Comparison of ENCODE assay signal across 18 cellular contexts in genomic region chr3:127888564-127889107, GRCh38. TPM values are rescaled to one million over a fixed set of nuclear protein-coding genes. Genes with fewer than 3 reads are reported as not detected.
DNase-seq lines count a peak whose midpoint lies in the region; ATAC-seq, FAIRE-seq and TF ChIP-seq lines count a peak whose summit lies in the region.
"Had no signal": no experiment of that assay in that cellular context is flagged by ENCODE, and none has a peak within 500 bp of the region (broad histone marks: within the 10 kb centered on the region; RNA-seq: fewer than 3 reads in every experiment).

No MANE protein-coding gene starts in this region.

- TF ChIP-seq POLR2A in H1 (IDR thresholded peaks at IDR 0.05; ENCODE audit: control extremely low read depth in 1 of 2, low read depth in 2 of 2, low read length in 2 of 2) (no peak), vagina (IDR thresholded peaks at IDR 0.05) (no peak)

- no peak for TF ChIP-seq EP300 in H1 (IDR thresholded peaks at IDR 0.05; ENCODE audit: borderline replicate concordance in 1 of 2, low read depth in 2 of 2, low read length in 2 of 2)

- H3K36me3 Mint-ChIP-seq in activated naive CD8-positive, alpha-beta T cell treated with anti-CD3 and anti-CD28 coated beads, Interleukin-2, amount 50 U/mL, for 24 hours (ENCODE audit: low read depth) = peaks cover 10% of the 10 kb centered on the region
- peaks cover 11% of the 10 kb centered on the region for H3K36me3 Mint-ChIP-seq in activated naive CD8-positive, alpha-beta T cell treated with anti-CD3 and anti-CD28 coated beads for 36 hours
- no peaks in the 10 kb centered on the region for H3K36me3 Mint-ChIP-seq in nephron (ENCODE audit: low read depth)
- H3K36me3 Mint-ChIP-seq: CD8-positive, alpha-beta T cell had no signal

- 0 out of 2 replicates have a peak overlapping the region, but pooled peaks have one; percentile 3 for H2AFZ ChIP-seq in H1 (ENCODE audit: low read length)

- H4K8ac ChIP-seq in H1 (ENCODE audit: extremely low read depth, insufficient read depth, low read length) = no peak overlapping the region

- no peak for TF ChIP-seq RAD21 in H1 (IDR thresholded peaks at IDR 0.05 in 1 of 2, conservative IDR thresholded peaks at IDR 0.05 in 1 of 2; ENCODE audit: low read depth in 2 of 2, low read length in 2 of 2)

- no peak overlapping the region for H3K23ac ChIP-seq in H1 (ENCODE audit: insufficient read length)

- H4K5ac ChIP-seq in H1 (ENCODE audit: insufficient read length, low read depth, low read length) = no peak overlapping the region

- peaks cover 21% of the 10 kb centered on the region for H3K9me3 Mint-ChIP-seq in activated naive CD8-positive, alpha-beta T cell treated with anti-CD3 and anti-CD28 coated beads, Interleukin-2, amount 50 U/mL, for 24 hours
- H3K9me3 Mint-ChIP-seq in activated naive CD8-positive, alpha-beta T cell treated with anti-CD3 and anti-CD28 coated beads for 36 hours = peaks cover 19% of the 10 kb centered on the region
- peaks cover 5% of the 10 kb centered on the region for H3K9me3 Mint-ChIP-seq in nephron

- H3K27me3 ChIP-seq in H1 (replicated peaks in 1 of 4; ENCODE audit: control insufficient read depth in 3 of 4, extremely low read depth in 1 of 4, insufficient read depth in 3 of 4, low read length in 3 of 4) (no peaks in the 10 kb centered on the region; a peak in 1 of 7 replicates), vagina (no peaks in the 10 kb centered on the region), BE2C (no peaks in the 10 kb centered on the region)

- no peak overlapping the region for H3K4me2 ChIP-seq in H1 (ENCODE audit: insufficient read depth in 1 of 2, low read depth in 2 of 2, low read length in 2 of 2)

- TF ChIP-seq CTCF in H1 (IDR thresholded peaks at IDR 0.05; ENCODE audit: control extremely low read depth in 1 of 3, insufficient read depth in 1 of 3, low read depth in 1 of 3, low read length in 3 of 3) = no peak
- no peak for TF ChIP-seq CTCF in nephron (IDR thresholded peaks at IDR 0.05; ENCODE audit: unreplicated experiment in 3 of 3)
- TF ChIP-seq CTCF in vagina (IDR thresholded peaks at IDR 0.05) = no peak
- TF ChIP-seq CTCF in BE2C (IDR thresholded peaks at IDR 0.05; ENCODE audit: low read depth, low read length) = no peak

- no peak overlapping the region for H2BK12ac ChIP-seq in H1 (ENCODE audit: low read depth, low read length)

- H2AK5ac ChIP-seq in H1 (ENCODE audit: low read depth, low read length) = no peak overlapping the region

- H3K9ac ChIP-seq in H1 (replicated peaks in 1 of 4; ENCODE audit: extremely low read depth in 1 of 4, low read depth in 3 of 4, low read length in 3 of 4) = no peak overlapping the region

- no peak for DNase-seq in activated naive CD8-positive, alpha-beta T cell treated with anti-CD3 and anti-CD28 coated beads, Interleukin-2, amount 50 U/mL, for 24 hours
- no peak for DNase-seq in activated naive CD8-positive, alpha-beta T cell treated with anti-CD3 and anti-CD28 coated beads for 36 hours
- DNase-seq in H1 (ENCODE audit: low read depth in 1 of 2, low spot score in 2 of 2) (no peak), vagina (ENCODE audit: extremely low spot score in 2 of 2) (no peak), BE2C (no peak)
- DNase-seq: activated CD8-positive, alpha-beta memory T cell treated with anti-CD3 and anti-CD28 coated beads for 24 hours; activated gamma-delta T cell; CD8-positive, alpha-beta T cell; central memory CD4-positive, alpha-beta T cell; NCI-H510A; occipital lobe; OCI-M1 had no signal

- H3K27ac Mint-ChIP-seq in activated naive CD8-positive, alpha-beta T cell treated with anti-CD3 and anti-CD28 coated beads, Interleukin-2, amount 50 U/mL, for 24 hours = no peak overlapping the region
- H3K27ac Mint-ChIP-seq in activated naive CD8-positive, alpha-beta T cell treated with anti-CD3 and anti-CD28 coated beads for 36 hours = no peak overlapping the region
- H3K27ac Mint-ChIP-seq in nephron = peak overlapping the region; percentile 62 to 80 (median 67)
- H3K27ac Mint-ChIP-seq: CD8-positive, alpha-beta T cell had no signal

- WGBS in H1 (ENCODE audit: extremely low coverage in 1 of 2, insufficient coverage in 1 of 2, insufficient read length in 1 of 2, insufficient replicate concordance in 2 of 2, low coverage in 1 of 2, low lambda C conversion rate in 2 of 2, missing lambda C conversion rate in 1 of 2), 2 experiments = 97% methylated on average over 8 of the region's 8 CpGs; no CpG with 5 or more reads in 1 of the 2 experiments

- H3K4me3 ChIP-seq in H1 (ENCODE audit: extremely low read depth in 1 of 4, insufficient read depth in 2 of 4, low read depth in 3 of 4, low read length in 4 of 4) = no peak overlapping the region
- no peak overlapping the region for H3K4me3 ChIP-seq in vagina
- H3K4me3 ChIP-seq in BE2C (ENCODE audit: low read depth, low read length) = no peak overlapping the region
- H3K4me3 ChIP-seq: GM12878 had no signal

- H3K4me3 Mint-ChIP-seq in activated naive CD8-positive, alpha-beta T cell treated with anti-CD3 and anti-CD28 coated beads, Interleukin-2, amount 50 U/mL, for 24 hours = no peak overlapping the region
- H3K4me3 Mint-ChIP-seq in activated naive CD8-positive, alpha-beta T cell treated with anti-CD3 and anti-CD28 coated beads for 36 hours = no peak overlapping the region
- no peak overlapping the region for H3K4me3 Mint-ChIP-seq in nephron
- H3K4me3 Mint-ChIP-seq: CD8-positive, alpha-beta T cell had no signal

- H3K79me1 ChIP-seq in H1 (ENCODE audit: low read depth, low read length) = no peaks in the 10 kb centered on the region

- peaks cover 14% of the 10 kb centered on the region for H3K4me1 Mint-ChIP-seq in activated naive CD8-positive, alpha-beta T cell treated with anti-CD3 and anti-CD28 coated beads, Interleukin-2, amount 50 U/mL, for 24 hours
- peaks cover 6% of the 10 kb centered on the region for H3K4me1 Mint-ChIP-seq in activated naive CD8-positive, alpha-beta T cell treated with anti-CD3 and anti-CD28 coated beads for 36 hours
- H3K4me1 Mint-ChIP-seq in nephron = peaks cover 45% of the 10 kb centered on the region

- H4K20me1 ChIP-seq in H1 (replicated peaks in 1 of 2; ENCODE audit: control insufficient read depth in 1 of 2, insufficient read depth in 2 of 2, low read length in 2 of 2) = no peaks in the 10 kb centered on the region

- no peak overlapping the region for H2BK15ac ChIP-seq in H1 (ENCODE audit: low read length)

- H3K4ac ChIP-seq in H1 (replicated peaks; ENCODE audit: insufficient read length, low read depth, low read length) = no peak overlapping the region

- H3K4me1 ChIP-seq in H1 (replicated peaks in 1 of 4; ENCODE audit: control insufficient read depth in 3 of 4, insufficient read depth in 4 of 4, low read length in 3 of 4) (peaks cover 0 to 5% (median 1%) of the 10 kb centered on the region in 4 experiments; a peak in 3 of 7 replicates), vagina (peaks cover 21% of the 10 kb centered on the region), BE2C (no peaks in the 10 kb centered on the region; the same call in 1 of the 2 replicates)

- POLR2A ChIA-PET in H1 (lab: Charles Lee; ENCODE audit: partially characterized antibody) = no interaction called here

- no peak overlapping the region for H3K14ac ChIP-seq in H1 (ENCODE audit: insufficient read length)

- intact Hi-C loops in vagina (cut with DNase I) = no loop called here

- no peak for FAIRE-seq in H1 (lab: Jason Lieb, UNC)
- FAIRE-seq: A204.1, GM12878 had no signal

- H3K79me2 ChIP-seq in H1 (ENCODE audit: control insufficient read depth in 1 of 2, insufficient read depth in 2 of 2, low read length in 2 of 2) = no peaks in the 10 kb centered on the region

- CTCF ChIA-PET in H1 (lab: Charles Lee; ENCODE audit: partially characterized antibody) = interaction anchor here (0.6 to 3.3 kb wide), 7 partner anchors 14 to 192 kb away, joined by 3 to 13 read pairs (median 3); partner anchors contain the start of gene KBTBD12

- ATAC-seq in activated naive CD8-positive, alpha-beta T cell treated with anti-CD3 and anti-CD28 coated beads, Interleukin-2, amount 50 U/mL, for 24 hours = peak; percentile 13
- ATAC-seq in HG02870 (IDR thresholded peaks at IDR 0.05; ENCODE audit: unreplicated experiment) = no peak
- no peak for ATAC-seq in activated CD4-positive, CD25-positive, alpha-beta regulatory T cell treated with anti-CD3 and anti-CD28 coated beads, Interleukin-2, amount 50 U/mL, for 24 hours
- ATAC-seq: CD8-positive, alpha-beta T cell; GM12878 had no signal

- H2BK5ac ChIP-seq in H1 (ENCODE audit: low read depth, low read length) = no peak overlapping the region

- no peaks in the 10 kb centered on the region for H3K23me2 ChIP-seq in H1 (ENCODE audit: low read depth, low read length)

- no peak overlapping the region for H2BK120ac ChIP-seq in H1 (replicated peaks; ENCODE audit: low read depth, low read length)

- H3K27me3 Mint-ChIP-seq in activated naive CD8-positive, alpha-beta T cell treated with anti-CD3 and anti-CD28 coated beads, Interleukin-2, amount 50 U/mL, for 24 hours = peaks cover 2% of the 10 kb centered on the region
- peaks cover 4% of the 10 kb centered on the region for H3K27me3 Mint-ChIP-seq in activated naive CD8-positive, alpha-beta T cell treated with anti-CD3 and anti-CD28 coated beads for 36 hours
- H3K27me3 Mint-ChIP-seq in nephron (ENCODE audit: low read depth) = no peaks in the 10 kb centered on the region

- no peak overlapping the region for H3K18ac ChIP-seq in H1 (ENCODE audit: extremely low read depth, low read length)

- no peak overlapping the region for H3K56ac ChIP-seq in H1 (replicated peaks; ENCODE audit: insufficient read length, low read depth, low read length)

- H4K91ac ChIP-seq in H1 (replicated peaks; ENCODE audit: insufficient read length, low read length) = no peak overlapping the region

- H3K36me3 ChIP-seq in H1 (ENCODE audit: control insufficient read depth in 2 of 4, insufficient read depth in 4 of 4, low read length in 3 of 4) (no peaks in the 10 kb centered on the region), vagina (no peaks in the 10 kb centered on the region), BE2C (no peaks in the 10 kb centered on the region)

- no peak overlapping the region for H2BK20ac ChIP-seq in H1 (ENCODE audit: low read length)

- H3K9me3 ChIP-seq in H1 (ENCODE audit: insufficient read depth in 2 of 2, low read depth in 1 of 2, low read length in 1 of 2) (no peaks in the 10 kb centered on the region), vagina (peaks cover 5% of the 10 kb centered on the region), BE2C (no peaks in the 10 kb centered on the region)

- H3K27ac ChIP-seq in H1 (ENCODE audit: low read depth, low read length) = no peak overlapping the region
- peak overlapping the region; percentile 61 for H3K27ac ChIP-seq in vagina

RNA-seq across cellular contexts. Expression of gene KBTBD12, which starts 26.4 kb away (rescaled TPM):
- total RNA-seq in activated naive CD8-positive, alpha-beta T cell treated with anti-CD3 and anti-CD28 coated beads for 36 hours = not detected
- 0.17 and 0.63 TPM in 2 replicates for total RNA-seq in H1 (2021; fragmentation: NEBNext Ultra II Directional; extraction: Animal tissue kit (Norgen Biotek cat#: 25700))
- 0.20 and 0.33 TPM in 2 replicates for polyA plus RNA-seq in H1 (2011; rRNA removed)
- 0.35 TPM for polyA plus RNA-seq in H1 (2011; cell fraction: cytosol; rRNA removed)
- 0.16 TPM for polyA plus RNA-seq in H1 (2011; cell fraction: nucleus; rRNA removed)
- 0.20 to 0.29 TPM (median 0.25 TPM) in 4 replicates for polyA plus RNA-seq in H1 (2012, experiment 1 of 2)
- not detected for polyA plus RNA-seq in H1 (2012, experiment 2 of 2)
- 0.20 TPM for polyA plus RNA-seq in H1 (2013, experiment 1 of 2)
- 0.11 TPM for polyA plus RNA-seq in H1 (2013, experiment 2 of 2)
- polyA minus RNA-seq in H1 (2011; rRNA and poly(A)+ RNA removed) = 0.46 and 0.76 TPM in 2 replicates
- 0.73 TPM for polyA minus RNA-seq in H1 (2011; cell fraction: cytosol; rRNA and poly(A)+ RNA removed)
- 3.0 TPM for polyA minus RNA-seq in H1 (2011; cell fraction: nucleus; rRNA and poly(A)+ RNA removed)
- total RNA-seq in vagina = not detected
- polyA plus RNA-seq in BE2C (2012; ENCODE audit: insufficient read depth, insufficient read length, low read depth) = 0.17 TPM
- total RNA-seq: CD8-positive, alpha-beta T cell; GM12878; mononuclear cell had no signal

Comparison
In these comparisons a context has a peak if more than half of its experiments do, and no peak if none do; other contexts are left out.
1. H3K27ac Mint-ChIP-seq: peak in nephron (3 of 3); none in activated naive CD8-positive, alpha-beta T cell treated with anti-CD3 and anti-CD28 coated beads, Interleukin-2, amount 50 U/mL, for 24 hours (single experiment) and activated naive CD8-positive, alpha-beta T cell treated with anti-CD3 and anti-CD28 coated beads for 36 hours (single experiment).